ENCODE assay signal across 1 cellular context in genomic region chr1:99599678-99600175, GRCh38.
TF ChIP-seq lines count a peak whose summit lies in the region.

No MANE protein-coding gene starts in this region.

TF ChIP-seq in K562, 482 proteins besides CTCF, POLR2A, EP300 and RAD21 (continued from another document and continues in another):
- TF ChIP-seq, protein P1, sequence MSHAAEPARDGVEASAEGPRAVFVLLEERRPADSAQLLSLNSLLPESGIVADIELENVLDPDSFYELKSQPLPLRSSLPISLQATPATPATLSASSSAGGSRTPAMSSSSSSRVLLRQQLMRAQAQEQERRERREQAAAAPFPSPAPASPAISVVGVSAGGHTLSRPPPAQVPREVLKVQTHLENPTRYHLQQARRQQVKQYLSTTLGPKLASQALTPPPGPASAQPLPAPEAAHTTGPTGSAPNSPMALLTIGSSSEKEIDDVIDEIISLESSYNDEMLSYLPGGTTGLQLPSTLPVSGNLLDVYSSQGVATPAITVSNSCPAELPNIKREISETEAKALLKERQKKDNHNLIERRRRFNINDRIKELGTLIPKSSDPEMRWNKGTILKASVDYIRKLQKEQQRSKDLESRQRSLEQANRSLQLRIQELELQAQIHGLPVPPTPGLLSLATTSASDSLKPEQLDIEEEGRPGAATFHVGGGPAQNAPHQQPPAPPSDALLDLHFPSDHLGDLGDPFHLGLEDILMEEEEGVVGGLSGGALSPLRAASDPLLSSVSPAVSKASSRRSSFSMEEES (CRISPR knock-in tag; IDR thresholded peaks at IDR 0.05): no peak
- TF ChIP-seq MEF2D (tag; conservative IDR thresholded peaks at IDR 0.05; ENCODE audit: low read depth): 0 out of 2 replicates have a peak, but pooled peaks have one; percentile 32
- TF ChIP-seq ZNF311 (CRISPR knock-in tag; IDR thresholded peaks at IDR 0.05): no peak
- TF ChIP-seq HBP1 (CRISPR knock-in tag; IDR thresholded peaks at IDR 0.05): no peak
- TF ChIP-seq, protein P2, sequence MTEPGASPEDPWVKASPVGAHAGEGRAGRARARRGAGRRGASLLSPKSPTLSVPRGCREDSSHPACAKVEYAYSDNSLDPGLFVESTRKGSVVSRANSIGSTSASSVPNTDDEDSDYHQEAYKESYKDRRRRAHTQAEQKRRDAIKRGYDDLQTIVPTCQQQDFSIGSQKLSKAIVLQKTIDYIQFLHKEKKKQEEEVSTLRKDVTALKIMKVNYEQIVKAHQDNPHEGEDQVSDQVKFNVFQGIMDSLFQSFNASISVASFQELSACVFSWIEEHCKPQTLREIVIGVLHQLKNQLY (CRISPR knock-in tag; conservative IDR thresholded peaks at IDR 0.05): no peak
- TF ChIP-seq SREBF1 (IDR thresholded peaks at IDR 0.05; ENCODE audit: borderline replicate concordance, low read depth, low read length): no peak
- no peak for TF ChIP-seq FIP1L1 (IDR thresholded peaks at IDR 0.05; ENCODE audit: low read depth, low read length, poor library complexity, severe bottlenecking)
- TF ChIP-seq ZC3H11A (IDR thresholded peaks at IDR 0.05; ENCODE audit: low read depth, low read length): no peak
- TF ChIP-seq BCLAF1 (IDR thresholded peaks at IDR 0.05; ENCODE audit: borderline replicate concordance in 1 of 2, control insufficient read depth in 1 of 2, low read depth in 2 of 2, low read length in 1 of 2): peak in 1 of 2 experiments; percentile 54; a peak in 1 of 4 replicates
- TF ChIP-seq RUNX1 (IDR thresholded peaks at IDR 0.05; ENCODE audit: low read depth): 0 out of 2 replicates have a peak, but pooled peaks have one; percentile 48
- TF ChIP-seq EZH2 (IDR thresholded peaks at IDR 0.05; ENCODE audit: borderline replicate concordance, low read depth, low read length): no peak
- TF ChIP-seq POU5F1 (IDR thresholded peaks at IDR 0.05; ENCODE audit: borderline replicate concordance, low read depth, low read length, partially characterized antibody): no peak
- no peak for TF ChIP-seq PHB (CRISPR knock-in tag; IDR thresholded peaks at IDR 0.05)
- TF ChIP-seq, protein P3, sequence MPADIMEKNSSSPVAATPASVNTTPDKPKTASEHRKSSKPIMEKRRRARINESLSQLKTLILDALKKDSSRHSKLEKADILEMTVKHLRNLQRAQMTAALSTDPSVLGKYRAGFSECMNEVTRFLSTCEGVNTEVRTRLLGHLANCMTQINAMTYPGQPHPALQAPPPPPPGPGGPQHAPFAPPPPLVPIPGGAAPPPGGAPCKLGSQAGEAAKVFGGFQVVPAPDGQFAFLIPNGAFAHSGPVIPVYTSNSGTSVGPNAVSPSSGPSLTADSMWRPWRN (IDR thresholded peaks at IDR 0.05; ENCODE audit: low read depth): peak; percentile 61; the same call in 1 of the 2 replicates
- TF ChIP-seq, protein P4, sequence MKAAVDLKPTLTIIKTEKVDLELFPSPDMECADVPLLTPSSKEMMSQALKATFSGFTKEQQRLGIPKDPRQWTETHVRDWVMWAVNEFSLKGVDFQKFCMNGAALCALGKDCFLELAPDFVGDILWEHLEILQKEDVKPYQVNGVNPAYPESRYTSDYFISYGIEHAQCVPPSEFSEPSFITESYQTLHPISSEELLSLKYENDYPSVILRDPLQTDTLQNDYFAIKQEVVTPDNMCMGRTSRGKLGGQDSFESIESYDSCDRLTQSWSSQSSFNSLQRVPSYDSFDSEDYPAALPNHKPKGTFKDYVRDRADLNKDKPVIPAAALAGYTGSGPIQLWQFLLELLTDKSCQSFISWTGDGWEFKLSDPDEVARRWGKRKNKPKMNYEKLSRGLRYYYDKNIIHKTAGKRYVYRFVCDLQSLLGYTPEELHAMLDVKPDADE (conservative IDR thresholded peaks at IDR 0.05; ENCODE audit: control insufficient read depth, low read depth, low read length): no peak
- no peak for TF ChIP-seq ZNF134 (CRISPR knock-in tag; conservative IDR thresholded peaks at IDR 0.05)
- TF ChIP-seq, protein P5, sequence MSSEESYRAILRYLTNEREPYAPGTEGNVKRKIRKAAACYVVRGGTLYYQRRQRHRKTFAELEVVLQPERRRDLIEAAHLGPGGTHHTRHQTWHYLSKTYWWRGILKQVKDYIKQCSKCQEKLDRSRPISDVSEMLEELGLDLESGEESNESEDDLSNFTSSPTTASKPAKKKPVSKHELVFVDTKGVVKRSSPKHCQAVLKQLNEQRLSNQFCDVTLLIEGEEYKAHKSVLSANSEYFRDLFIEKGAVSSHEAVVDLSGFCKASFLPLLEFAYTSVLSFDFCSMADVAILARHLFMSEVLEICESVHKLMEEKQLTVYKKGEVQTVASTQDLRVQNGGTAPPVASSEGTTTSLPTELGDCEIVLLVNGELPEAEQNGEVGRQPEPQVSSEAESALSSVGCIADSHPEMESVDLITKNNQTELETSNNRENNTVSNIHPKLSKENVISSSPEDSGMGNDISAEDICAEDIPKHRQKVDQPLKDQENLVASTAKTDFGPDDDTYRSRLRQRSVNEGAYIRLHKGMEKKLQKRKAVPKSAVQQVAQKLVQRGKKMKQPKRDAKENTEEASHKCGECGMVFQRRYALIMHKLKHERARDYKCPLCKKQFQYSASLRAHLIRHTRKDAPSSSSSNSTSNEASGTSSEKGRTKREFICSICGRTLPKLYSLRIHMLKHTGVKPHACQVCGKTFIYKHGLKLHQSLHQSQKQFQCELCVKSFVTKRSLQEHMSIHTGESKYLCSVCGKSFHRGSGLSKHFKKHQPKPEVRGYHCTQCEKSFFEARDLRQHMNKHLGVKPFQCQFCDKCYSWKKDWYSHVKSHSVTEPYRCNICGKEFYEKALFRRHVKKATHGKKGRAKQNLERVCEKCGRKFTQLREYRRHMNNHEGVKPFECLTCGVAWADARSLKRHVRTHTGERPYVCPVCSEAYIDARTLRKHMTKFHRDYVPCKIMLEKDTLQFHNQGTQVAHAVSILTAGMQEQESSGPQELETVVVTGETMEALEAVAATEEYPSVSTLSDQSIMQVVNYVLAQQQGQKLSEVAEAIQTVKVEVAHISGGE (CRISPR knock-in tag; IDR thresholded peaks at IDR 0.05): no peak
- TF ChIP-seq KAT2B (IDR thresholded peaks at IDR 0.05; ENCODE audit: low read depth, low read length): no peak
- TF ChIP-seq BRF1 (IDR thresholded peaks at IDR 0.05; ENCODE audit: borderline replicate concordance, extremely low read depth, insufficient read length): no peak
- TF ChIP-seq FOXA1 (IDR thresholded peaks at IDR 0.05; ENCODE audit: borderline replicate concordance): no peak
- peak; percentile 71 for TF ChIP-seq MBD2 (IDR thresholded peaks at IDR 0.05; ENCODE audit: borderline replicate concordance, low read depth)
- TF ChIP-seq BRD4 (IDR thresholded peaks at IDR 0.05): no peak
- TF ChIP-seq TEAD1 (CRISPR knock-in tag; IDR thresholded peaks at IDR 0.05): peak; percentile 93 to 97
- TF ChIP-seq ESRRB (CRISPR knock-in tag; IDR thresholded peaks at IDR 0.05; ENCODE audit: borderline replicate concordance): no peak
- no peak for TF ChIP-seq PCBP2 (IDR thresholded peaks at IDR 0.05; ENCODE audit: low read depth, low read length, poor library complexity, severe bottlenecking)
- TF ChIP-seq, protein P6, sequence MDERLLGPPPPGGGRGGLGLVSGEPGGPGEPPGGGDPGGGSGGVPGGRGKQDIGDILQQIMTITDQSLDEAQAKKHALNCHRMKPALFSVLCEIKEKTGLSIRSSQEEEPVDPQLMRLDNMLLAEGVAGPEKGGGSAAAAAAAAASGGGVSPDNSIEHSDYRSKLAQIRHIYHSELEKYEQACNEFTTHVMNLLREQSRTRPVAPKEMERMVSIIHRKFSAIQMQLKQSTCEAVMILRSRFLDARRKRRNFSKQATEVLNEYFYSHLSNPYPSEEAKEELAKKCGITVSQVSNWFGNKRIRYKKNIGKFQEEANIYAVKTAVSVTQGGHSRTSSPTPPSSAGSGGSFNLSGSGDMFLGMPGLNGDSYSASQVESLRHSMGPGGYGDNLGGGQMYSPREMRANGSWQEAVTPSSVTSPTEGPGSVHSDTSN (CRISPR knock-in tag; IDR thresholded peaks at IDR 0.05; ENCODE audit: low read depth): no peak
- TF ChIP-seq, protein P6 (tag; conservative IDR thresholded peaks at IDR 0.05; ENCODE audit: low read depth): no peak; the same call in none of the 2 replicates
- peak; percentile 70 to 75 for TF ChIP-seq MAZ (CRISPR knock-in tag; conservative IDR thresholded peaks at IDR 0.05 in 1 of 2, IDR thresholded peaks at IDR 0.05 in 1 of 2)
- no peak for TF ChIP-seq RBM22 (IDR thresholded peaks at IDR 0.05; ENCODE audit: low read depth, low read length, poor library complexity, severe bottlenecking)
- TF ChIP-seq ZNF717 (CRISPR knock-in tag; IDR thresholded peaks at IDR 0.05): no peak
- no peak for TF ChIP-seq OTX1 (CRISPR knock-in tag; IDR thresholded peaks at IDR 0.05)
- TF ChIP-seq ZNF589 (CRISPR knock-in tag; IDR thresholded peaks at IDR 0.05; ENCODE audit: low read depth): no peak
- no peak for TF ChIP-seq SIN3A (IDR thresholded peaks at IDR 0.05; ENCODE audit: borderline replicate concordance in 2 of 2, control insufficient read depth in 1 of 2, low read depth in 2 of 2, low read length in 2 of 2)
- TF ChIP-seq SFPQ (IDR thresholded peaks at IDR 0.05; ENCODE audit: low read depth, low read length): no peak
- TF ChIP-seq PHB2 (IDR thresholded peaks at IDR 0.05; ENCODE audit: low read depth): no peak
- no peak for TF ChIP-seq TOE1 (IDR thresholded peaks at IDR 0.05; ENCODE audit: borderline replicate concordance)
- TF ChIP-seq TOE1 (CRISPR knock-in tag; IDR thresholded peaks at IDR 0.05; ENCODE audit: borderline replicate concordance, low read depth): no peak
- TF ChIP-seq SMAD1 (IDR thresholded peaks at IDR 0.05; ENCODE audit: low read depth, low read length, partially characterized antibody): no peak
- TF ChIP-seq POLR3A (IDR thresholded peaks at IDR 0.05; ENCODE audit: borderline replicate concordance, extremely low read depth, insufficient read depth, insufficient read length): no peak
- TF ChIP-seq NFIC (IDR thresholded peaks at IDR 0.05): peak; percentile 69
- TF ChIP-seq ELF4 (CRISPR knock-in tag; IDR thresholded peaks at IDR 0.05): 0 out of 2 replicates have a peak, but pooled peaks have one; percentile 9
- TF ChIP-seq KLF1 (tag; IDR thresholded peaks at IDR 0.05): no peak
- no peak for TF ChIP-seq ZNF12 (CRISPR knock-in tag; IDR thresholded peaks at IDR 0.05)
- no peak for TF ChIP-seq NFYB (IDR thresholded peaks at IDR 0.05; ENCODE audit: extremely low read depth, insufficient read length)
- no peak for TF ChIP-seq U2AF1 (optimal IDR thresholded peaks at IDR 0.05; ENCODE audit: low read depth, low read length)
- TF ChIP-seq POLR2H (tag; IDR thresholded peaks at IDR 0.05; ENCODE audit: low read depth): 0 out of 2 replicates have a peak, but pooled peaks have one; percentile 42
- TF ChIP-seq NUFIP1 (IDR thresholded peaks at IDR 0.05; ENCODE audit: partially characterized antibody): no peak
- TF ChIP-seq ZSCAN29 (IDR thresholded peaks at IDR 0.05): no peak
- no peak for TF ChIP-seq ZNF696 (CRISPR knock-in tag; conservative IDR thresholded peaks at IDR 0.05)
- peak; percentile 71; the same call in 1 of the 2 replicates for TF ChIP-seq ZNF583 (CRISPR knock-in tag; IDR thresholded peaks at IDR 0.05)
- TF ChIP-seq NFRKB (IDR thresholded peaks at IDR 0.05; ENCODE audit: low read depth): peak; percentile 51; the same call in 1 of the 2 replicates
